Comparison of ENCODE assay signal across 9 cellular contexts in the genomic region with DNA sequence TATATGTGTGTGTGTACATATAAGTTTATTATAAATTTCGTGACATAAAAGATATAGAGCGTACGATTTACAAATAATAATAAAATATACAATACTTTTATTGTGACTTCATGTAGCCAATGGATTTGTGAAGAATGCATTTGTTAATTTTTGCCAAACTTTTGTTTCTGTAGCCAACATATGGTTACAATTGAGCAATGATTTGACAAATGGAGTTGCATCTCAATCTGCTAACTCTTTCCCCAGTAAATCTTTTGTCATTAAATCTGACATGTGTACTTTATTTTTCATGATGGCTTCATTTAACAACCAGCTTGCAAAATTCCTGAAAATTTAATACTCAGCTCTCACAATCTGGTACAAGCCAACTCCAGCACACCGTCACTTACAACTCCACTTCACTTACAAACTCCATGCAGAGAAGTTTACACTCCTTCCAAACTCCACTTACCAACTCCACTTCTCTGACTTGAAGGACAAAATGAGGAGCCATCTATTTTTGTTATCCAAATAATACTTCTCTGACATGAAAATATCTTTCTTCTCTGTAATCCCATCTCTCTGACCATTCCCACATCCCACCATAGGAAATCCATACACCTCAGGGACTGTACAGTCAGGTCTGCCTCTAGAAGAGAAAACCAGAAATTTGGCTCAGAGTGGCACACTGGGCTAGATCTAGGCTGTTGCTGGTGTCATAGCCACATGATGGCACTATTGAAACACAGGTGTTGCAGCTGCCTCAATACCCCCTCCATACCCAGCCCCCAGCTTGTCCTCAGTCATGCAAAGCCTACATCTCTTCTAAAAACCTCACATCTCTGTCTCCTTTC. TPM values are rescaled to one million over a fixed set of nuclear protein-coding genes. Genes with fewer than 3 reads are reported as not detected.
DNase-seq lines count a peak whose midpoint lies in the region; ATAC-seq, FAIRE-seq and TF ChIP-seq lines count a peak whose summit lies in the region.
"Had no signal": no experiment of that assay in that cellular context is flagged by ENCODE, and none has a peak within 500 bp of the region (broad histone marks: within the 10 kb centered on the region; RNA-seq: fewer than 3 reads in every experiment).

No MANE protein-coding gene starts in this region.

- H3K9ac ChIP-seq in K562 (ENCODE audit: insufficient read depth in 1 of 2, low read depth in 2 of 2, low read length in 2 of 2), result no peak overlapping the region

- H3K4me3 ChIP-seq in K562, result no peak overlapping the region

- H3K4me3 Mint-ChIP-seq in memory B cell, result no peak overlapping the region
- no peak overlapping the region for H3K4me3 Mint-ChIP-seq in activated T-helper 1 cell treated with anti-CD3 and anti-CD28 coated beads, Interleukin-12 subunit alpha, Interleukin-12 subunit beta, Interleukin-2, Interleukin-4 antibody, amounts not matched to agents 30 ng/mL and 10 ng/mL and 1 ng/mL, durations not matched to agents 14 hours and 24 hours and 36 hours
- H3K4me3 Mint-ChIP-seq: brain had no signal

- H3K4me2 ChIP-seq in K562 (ENCODE audit: insufficient read depth, low read length), result no peak overlapping the region

- no peak overlapping the region for H2AFZ ChIP-seq in K562 (ENCODE audit: low read depth, low read length)

- in situ Hi-C loops in K562 (cut with MboI), result no loop called here

- peak overlapping the region; percentile 15 for H3K27ac Mint-ChIP-seq in memory B cell
- no peak overlapping the region for H3K27ac Mint-ChIP-seq in activated T-helper 1 cell treated with anti-CD3 and anti-CD28 coated beads, Interleukin-12 subunit alpha, Interleukin-12 subunit beta, Interleukin-2, Interleukin-4 antibody, amounts not matched to agents 30 ng/mL and 10 ng/mL and 1 ng/mL, durations not matched to agents 14 hours and 24 hours and 36 hours

- peaks cover 10% of the 10 kb centered on the region for H3K4me1 Mint-ChIP-seq in memory B cell
- H3K4me1 Mint-ChIP-seq in activated T-helper 1 cell treated with anti-CD3 and anti-CD28 coated beads, Interleukin-12 subunit alpha, Interleukin-12 subunit beta, Interleukin-2, Interleukin-4 antibody, amounts not matched to agents 30 ng/mL and 10 ng/mL and 1 ng/mL, durations not matched to agents 14 hours and 24 hours and 36 hours (ENCODE audit: low read depth), result no peaks in the 10 kb centered on the region
- H3K4me1 Mint-ChIP-seq: brain had no signal

- H4K20me1 ChIP-seq in K562 (replicated peaks; ENCODE audit: control insufficient read depth, insufficient read depth, low read length), result no peaks in the 10 kb centered on the region

- no peak for TF ChIP-seq EP300 in K562 (IDR thresholded peaks at IDR 0.05; ENCODE audit: low read length)

- no peaks in the 10 kb centered on the region for H3K36me3 ChIP-seq in K562 (ENCODE audit: control insufficient read depth, insufficient read depth, low read length)

- H3K9me3 ChIP-seq in K562 (replicated peaks; ENCODE audit: control insufficient read depth, insufficient read depth, low read depth, low read length), result no peaks in the 10 kb centered on the region

- 21% methylated on average over 4 of the region's 4 CpGs for WGBS in K562 (ENCODE audit: insufficient coverage, low coverage, missing lambda C conversion rate)

- POLR2A ChIA-PET in K562 (lab: Yijun Ruan, JAX), result no interaction called here

- H3K9me1 ChIP-seq in K562 (ENCODE audit: control insufficient read depth, insufficient read depth, low read length), result no peaks in the 10 kb centered on the region

- no peaks in the 10 kb centered on the region for H3K27me3 ChIP-seq in K562 (ENCODE audit: control insufficient read depth in 2 of 2, insufficient read depth in 2 of 2, low read length in 2 of 2)

- H3K27me3 Mint-ChIP-seq in memory B cell, result peaks cover 2% of the 10 kb centered on the region
- H3K27me3 Mint-ChIP-seq in activated T-helper 1 cell treated with anti-CD3 and anti-CD28 coated beads, Interleukin-12 subunit alpha, Interleukin-12 subunit beta, Interleukin-2, Interleukin-4 antibody, amounts not matched to agents 30 ng/mL and 10 ng/mL and 1 ng/mL, durations not matched to agents 14 hours and 24 hours and 36 hours (ENCODE audit: insufficient read depth), result peaks cover 6% of the 10 kb centered on the region

- no TSS peak for BruUV-seq in K562 (replicated peaks; lab: Mats Ljungman, UMichigan)

- peak; percentile 57 to 80 for TF ChIP-seq RAD21 in K562 (CRISPR knock-in tag; conservative IDR thresholded peaks at IDR 0.05 in 1 of 2, IDR thresholded peaks at IDR 0.05 in 1 of 2)

- peak; percentile 40 to 61 (median 44); a peak in 5 of 6 replicates for TF ChIP-seq CTCF in K562 (IDR thresholded peaks at IDR 0.05 in 2 of 3, conservative IDR thresholded peaks at IDR 0.05 in 1 of 3; ENCODE audit: insufficient read depth in 2 of 3, low read depth in 1 of 3, low read length in 3 of 3)

- peaks cover 3% of the 10 kb centered on the region for H3K36me3 Mint-ChIP-seq in memory B cell
- H3K36me3 Mint-ChIP-seq in activated T-helper 1 cell treated with anti-CD3 and anti-CD28 coated beads, Interleukin-12 subunit alpha, Interleukin-12 subunit beta, Interleukin-2, Interleukin-4 antibody, amounts not matched to agents 30 ng/mL and 10 ng/mL and 1 ng/mL, durations not matched to agents 14 hours and 24 hours and 36 hours (ENCODE audit: low read depth), result no peaks in the 10 kb centered on the region

- no peak for TF ChIP-seq POLR2A in K562 (conservative IDR thresholded peaks at IDR 0.05)

- no peaks in the 10 kb centered on the region for H3K9me3 Mint-ChIP-seq in memory B cell
- no peaks in the 10 kb centered on the region for H3K9me3 Mint-ChIP-seq in activated T-helper 1 cell treated with anti-CD3 and anti-CD28 coated beads, Interleukin-12 subunit alpha, Interleukin-12 subunit beta, Interleukin-2, Interleukin-4 antibody, amounts not matched to agents 30 ng/mL and 10 ng/mL and 1 ng/mL, durations not matched to agents 14 hours and 24 hours and 36 hours

- CTCF ChIA-PET in K562 (lab: Yijun Ruan, JAX; ENCODE audit: low intra/inter-chr PET ratio), result no interaction called here

- DNase-seq in A172 (ENCODE audit: low spot score) (peak; percentile 46), GDM1 (lab: John Stamatoyannopoulos, UW) (peak; percentile 25), NCI-H1092 treated with DMSO at 0.1 percent for 48 hours (lab: John Stamatoyannopoulos, UW) (peak; percentile 29), K562 (ENCODE audit: extremely low read depth in 1 of 4, low spot score in 3 of 4) (peak in 2 of 4 experiments; percentile 30), memory B cell (ENCODE audit: low spot score in 2 of 2) (no peak)
- DNase-seq in activated T-helper 1 cell treated with anti-CD3 and anti-CD28 coated beads, Interleukin-12 subunit alpha, Interleukin-12 subunit beta, Interleukin-2, Interleukin-4 antibody, amounts not matched to agents 30 ng/mL and 10 ng/mL and 1 ng/mL, durations not matched to agents 14 hours and 24 hours and 36 hours (ENCODE audit: low spot score), result no peak

- no peaks in the 10 kb centered on the region for H3K79me2 ChIP-seq in K562 (ENCODE audit: control insufficient read depth, insufficient read depth, low read length)

- no peak for FAIRE-seq in K562 (lab: Jason Lieb, UNC)

- peak; percentile 82 for ATAC-seq in K562
- peak; percentile 73 for ATAC-seq in memory B cell (ENCODE audit: low read depth)
- ATAC-seq in GM18861 (IDR thresholded peaks at IDR 0.05; ENCODE audit: unreplicated experiment), result no peak
- ATAC-seq in HG03469 (IDR thresholded peaks at IDR 0.05; ENCODE audit: unreplicated experiment), result no peak

- no peaks in the 10 kb centered on the region; a peak in 1 of 5 replicates for H3K4me1 ChIP-seq in K562 (replicated peaks in 1 of 2; ENCODE audit: control insufficient read depth in 2 of 2, insufficient read depth in 2 of 2, low read length in 2 of 2)

- intact Hi-C loops in K562 (cut with micrococcal nuclease), result loop anchor here (1.0 to 2.0 kb wide), 3 partner anchors 85 to 332 kb away; no protein-coding TSS in a partner anchor
- intact Hi-C loops in activated T-helper 1 cell treated with anti-CD3 and anti-CD28 coated beads, Interleukin-12 subunit alpha, Interleukin-12 subunit beta, Interleukin-2, Interleukin-4 antibody, amounts not matched to agents 30 ng/mL and 10 ng/mL and 1 ng/mL, durations not matched to agents 14 hours and 24 hours and 36 hours (cut with micrococcal nuclease), result loop anchor here (1.0 kb wide), 2 partner anchors 95 to 232 kb away; no protein-coding TSS in a partner anchor

- no peak overlapping the region for H3K27ac ChIP-seq in K562 (ENCODE audit: extremely low read depth, low read depth, low read length)

RNA-seq across cellular contexts. Expression of gene HIBADH, which starts 26.6 kb away (rescaled TPM):
- total RNA-seq in A172 (2014; rRNA removed; shearing (Covaris generic)), result 120 and 123 TPM in 2 replicates
- 13.1 and 31.6 TPM in 2 replicates for total RNA-seq in K562 (2011; cell fraction: chromatin; rRNA removed; ENCODE audit: low replicate concordance)
- total RNA-seq in K562 (2011; cell fraction: nucleolus; rRNA removed), result 6.7 and 8.3 TPM in 2 replicates
- 16.2 and 18.0 TPM in 2 replicates for total RNA-seq in K562 (2011; cell fraction: nucleoplasm; rRNA removed)
- total RNA-seq in K562 (2014; rRNA removed) (38.0 and 40.2 TPM in 2 replicates), K562 (2014; rRNA removed; fragmentation: Illumina TruSeq; extraction: Trizol) (36.9 and 41.2 TPM in 2 replicates), K562 (2015; rRNA removed; fragmentation: Illumina TruSeq; extraction: Trizol) (35.4 and 36.0 TPM in 2 replicates), K562 (2021) (28.9 and 29.4 TPM in 2 replicates)
- polyA plus RNA-seq in K562 (2011; rRNA removed) (57.8 and 67.8 TPM in 2 replicates), K562 (2014; fragmentation: Illumina TruSeq; extraction: Trizol) (38.5 and 51.0 TPM in 2 replicates), K562 (2014; fragmentation: Nextera tagmentation; extraction: Ambion mirVana) (10 to 100 TPM; 10.7 to 13.9 TPM), K562 (2014; rRNA removed) (45.3 and 46.7 TPM in 2 replicates)
- 26.6 and 49.6 TPM in 2 replicates for polyA plus RNA-seq in K562 (2011; cell fraction: cytosol; rRNA removed)
- 14.5 and 23.0 TPM in 2 replicates for polyA plus RNA-seq in K562 (2011; cell fraction: nucleus; rRNA removed)
- polyA plus RNA-seq in K562 (2012), result 29.4 and 32.4 TPM in 2 replicates
- polyA minus RNA-seq in K562 (2011; rRNA and poly(A)+ RNA removed), result 32.3 and 38.1 TPM in 2 replicates
- 14.6 and 14.9 TPM in 2 replicates for polyA minus RNA-seq in K562 (2011; cell fraction: cytosol; rRNA and poly(A)+ RNA removed)
- 11.2 and 16.2 TPM in 2 replicates for polyA minus RNA-seq in K562 (2011; cell fraction: nucleus; rRNA and poly(A)+ RNA removed)
- total RNA-seq in activated T-helper 1 cell treated with anti-CD3 and anti-CD28 coated beads, Interleukin-12 subunit alpha, Interleukin-12 subunit beta, Interleukin-2, Interleukin-4 antibody, amounts not matched to agents 30 ng/mL and 10 ng/mL and 1 ng/mL, durations not matched to agents 14 hours and 24 hours and 36 hours, result 21.0 and 21.2 TPM in 2 replicates

RNA-seq across cellular contexts. Expression of gene TAX1BP1, which starts 50.7 kb away (rescaled TPM):
- 159 and 174 TPM in 2 replicates for total RNA-seq in A172 (2014; rRNA removed; shearing (Covaris generic))
- 31.5 and 80.4 TPM in 2 replicates for total RNA-seq in K562 (2011; cell fraction: chromatin; rRNA removed; ENCODE audit: low replicate concordance)
- total RNA-seq in K562 (2011; cell fraction: nucleolus; rRNA removed), result 20.5 and 28.6 TPM in 2 replicates
- total RNA-seq in K562 (2011; cell fraction: nucleoplasm; rRNA removed), result 35.2 and 42.7 TPM in 2 replicates
- total RNA-seq in K562 (2014; rRNA removed) (43.2 and 49.0 TPM in 2 replicates), K562 (2014; rRNA removed; fragmentation: Illumina TruSeq; extraction: Trizol) (75.9 and 91.9 TPM in 2 replicates), K562 (2015; rRNA removed; fragmentation: Illumina TruSeq; extraction: Trizol) (58.9 and 64.7 TPM in 2 replicates), K562 (2021) (59.5 and 61.8 TPM in 2 replicates)
- polyA plus RNA-seq in K562 (2011; rRNA removed) (113 and 119 TPM in 2 replicates), K562 (2014; fragmentation: Illumina TruSeq; extraction: Trizol) (81.8 and 94.3 TPM in 2 replicates), K562 (2014; fragmentation: Nextera tagmentation; extraction: Ambion mirVana) (100 to 1,000 TPM; 109 TPM), K562 (2014; rRNA removed) (60.7 and 63.1 TPM in 2 replicates)
- polyA plus RNA-seq in K562 (2011; cell fraction: cytosol; rRNA removed), result 37.4 and 69.9 TPM in 2 replicates
- polyA plus RNA-seq in K562 (2011; cell fraction: nucleus; rRNA removed), result 30.8 and 48.8 TPM in 2 replicates
- 62.0 and 83.0 TPM in 2 replicates for polyA plus RNA-seq in K562 (2012)
- polyA minus RNA-seq in K562 (2011; rRNA and poly(A)+ RNA removed), result 90.9 and 117 TPM in 2 replicates
- polyA minus RNA-seq in K562 (2011; cell fraction: cytosol; rRNA and poly(A)+ RNA removed), result 20.3 and 22.8 TPM in 2 replicates
- 57.8 and 99.0 TPM in 2 replicates for polyA minus RNA-seq in K562 (2011; cell fraction: nucleus; rRNA and poly(A)+ RNA removed)
- total RNA-seq in activated T-helper 1 cell treated with anti-CD3 and anti-CD28 coated beads, Interleukin-12 subunit alpha, Interleukin-12 subunit beta, Interleukin-2, Interleukin-4 antibody, amounts not matched to agents 30 ng/mL and 10 ng/mL and 1 ng/mL, durations not matched to agents 14 hours and 24 hours and 36 hours, result 88.6 and 90.9 TPM in 2 replicates

Comparison
In these comparisons a context has a peak if more than half of its experiments do, and no peak if none do; other contexts are left out.
1. DNase-seq: peak in A172 (single experiment), GDM1 (single experiment) and NCI-H1092 treated with DMSO at 0.1 percent for 48 hours (single experiment); none in memory B cell (0 of 2) and activated T-helper 1 cell treated with anti-CD3 and anti-CD28 coated beads, Interleukin-12 subunit alpha, Interleukin-12 subunit beta, Interleukin-2, Interleukin-4 antibody, amounts not matched to agents 30 ng/mL and 10 ng/mL and 1 ng/mL, durations not matched to agents 14 hours and 24 hours and 36 hours (single experiment).
2. ATAC-seq: peak in K562 (single experiment) and memory B cell (single experiment); none in GM18861 (single experiment) and HG03469 (single experiment).